In genomic region chr1:102431253-102431652, GRCh38 we compare ENCODE assay signal across 33 cellular contexts.
"Had no signal": no experiment of that assay in that cellular context is flagged by ENCODE, and none has a peak within 500 bp of the region (broad histone marks: within the 10 kb centered on the region; RNA-seq: fewer than 3 reads in every experiment).

No MANE protein-coding gene starts in this region.

- H3K27me3 ChIP-seq: adrenal gland, body of pancreas, brain microvascular endothelial cell, breast epithelium had no signal

- H3K9me3 ChIP-seq: adrenal gland, body of pancreas had no signal

- H3K4me3 ChIP-seq: adrenal gland, body of pancreas, breast epithelium had no signal

- H3K36me3 ChIP-seq: adrenal gland, brain microvascular endothelial cell, breast epithelium had no signal

- H3K4me1 ChIP-seq: adrenal gland, body of pancreas, breast epithelium had no signal

- ATAC-seq: activated CD8-positive, alpha-beta T cell treated with anti-CD3 and anti-CD28 coated beads for 36 hours; activated naive CD4-positive, alpha-beta T cell treated with anti-CD3 and anti-CD28 coated beads, Interleukin-2, amount 50 U/mL, for 72 hours; activated T-cell treated with anti-CD3 and anti-CD28 coated beads, Interleukin-2, amount 50 U/mL, for 4 hours; activated T-cell treated with anti-CD3 and anti-CD28 coated beads, Interleukin-2, amount 50 U/mL, for 72 hours; activated T-helper 17 cell treated with anti-CD3 and anti-CD28 coated beads, Interleukin-2, amount 50 U/mL, for 72 hours; body of pancreas had no signal

- FAIRE-seq: astrocyte, TTC549 had no signal

- DNase-seq: activated B cell treated with CpG ODN at 0.5 μM for 24 hours; activated CD4-positive, alpha-beta memory T cell treated with anti-CD3 and anti-CD28 coated beads for 36 hours; activated CD4-positive, alpha-beta T cell treated with anti-CD3 and anti-CD28 coated beads for 4 hours; activated CD4-positive, alpha-beta T cell treated with anti-CD3 and anti-CD28 coated beads, Interleukin-2, amount 10 ng/mL, durations not matched to agents 24 days and 14 days; activated CD4-positive, alpha-beta T cell treated with anti-CD3 and anti-CD28 coated beads, Interleukin-2, amount 50 U/mL, for 1 hour; activated CD4-positive, alpha-beta T cell treated with anti-CD3 and anti-CD28 coated beads, Interleukin-2, amount 50 U/mL, for 4 hours; activated CD4-positive, CD25-positive, alpha-beta regulatory T cell treated with anti-CD3 and anti-CD28 coated beads, Interleukin-2, amount 50 U/mL, for 72 hours; activated CD8-positive, alpha-beta memory T cell treated with anti-CD3 and anti-CD28 coated beads, Interleukin-2, amount 50 U/mL, for 4 hours; activated CD8-positive, alpha-beta T cell treated with anti-CD3 and anti-CD28 coated beads for 36 hours; activated effector memory CD4-positive, alpha-beta T cell treated with anti-CD3 and anti-CD28 coated beads, Interleukin-2, amount 50 U/mL, for 16 hours; activated gamma-delta T cell treated with Interleukin-2 at 50 U/mL for 16 hours; activated naive CD4-positive, alpha-beta T cell; activated naive CD4-positive, alpha-beta T cell treated with anti-CD3 and anti-CD28 coated beads for 36 hours; activated naive CD4-positive, alpha-beta T cell treated with anti-CD3 and anti-CD28 coated beads, Interleukin-2, amount 50 U/mL, for 16 hours; activated naive CD8-positive, alpha-beta T cell treated with anti-CD3 and anti-CD28 coated beads for 36 hours; activated T-cell treated with anti-CD3 and anti-CD28 coated beads for 4 hours; activated T-cell treated with anti-CD3 and anti-CD28 coated beads, Interleukin-2, amount 50 U/mL, for 1 hour; activated T-cell treated with anti-CD3 and anti-CD28 coated beads, Interleukin-2, amount 50 U/mL, for 4 hours; activated T-cell treated with anti-CD3 and anti-CD28 coated beads, Interleukin-2, amount 50 U/mL, for 72 hours; adrenal gland; amniotic stem cell; aorta; body of pancreas; brain microvascular endothelial cell; central memory CD4-positive, alpha-beta T cell; T-helper 2 cell; T-helper 9 cell had no signal

- H3K27ac ChIP-seq: adrenal gland, body of pancreas, brain microvascular endothelial cell, breast epithelium, VCaP had no signal
